Comparison of ENCODE assay signal across 8 cellular contexts in the genomic region with DNA sequence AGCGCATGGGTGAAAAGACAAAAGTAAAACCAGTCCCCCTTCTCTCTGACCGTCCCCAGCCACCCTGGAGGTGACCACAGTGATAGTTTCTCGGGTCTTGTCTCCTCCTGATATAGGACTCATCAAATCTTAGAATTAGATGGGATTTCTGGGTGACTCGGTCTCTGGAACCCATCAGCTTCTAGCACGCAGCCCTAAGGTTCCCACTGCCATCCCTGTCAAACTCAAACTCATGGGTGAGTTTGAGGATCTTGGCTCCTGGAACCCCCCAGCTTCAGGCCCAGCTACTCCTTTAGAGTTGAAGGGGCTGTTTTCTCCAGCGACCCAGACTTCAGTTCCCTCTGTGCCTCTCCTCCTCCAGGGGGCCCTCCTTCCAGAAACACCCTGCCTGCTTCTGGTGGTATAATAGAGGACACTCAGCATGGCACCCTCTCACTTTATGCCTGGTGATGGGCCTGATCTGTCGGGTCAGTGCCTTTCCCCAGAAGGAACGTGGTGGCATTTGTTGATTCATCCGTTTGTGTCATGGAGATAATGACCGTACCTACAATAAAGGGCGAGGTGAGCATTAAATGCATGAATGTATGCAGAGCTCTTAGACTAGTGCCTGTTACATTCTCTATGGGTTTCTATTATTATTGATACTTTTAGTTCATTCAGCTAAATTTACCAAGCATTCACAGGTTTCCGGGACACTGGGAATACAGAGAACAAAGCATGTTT. TPM values are rescaled to one million over a fixed set of nuclear protein-coding genes. Genes with fewer than 3 reads are reported as not detected.
A peak's percentile ranks its signal among the peaks of the same experiment; 100 is the strongest.
DNase-seq lines count a peak whose midpoint lies in the region; ATAC-seq and TF ChIP-seq lines count a peak whose summit lies in the region.

No MANE protein-coding gene starts in this region.

- peak overlapping the region; percentile 43 for H2AK5ac ChIP-seq in mesenchymal stem cell (ENCODE audit: low read length, severe bottlenecking)

- 94% methylated on average over 12 of the region's 12 CpGs for WGBS in SK-N-SH (ENCODE audit: low lambda C conversion rate)
- 93% methylated on average over 8 of the region's 12 CpGs for WGBS in mesenchymal stem cell

- H2AFZ ChIP-seq in SK-N-SH (ENCODE audit: low read depth) (no peak overlapping the region), mesenchymal stem cell (ENCODE audit: low read depth, low read length) (no peak overlapping the region)

- TF ChIP-seq RAD21 in SK-N-SH (IDR thresholded peaks at IDR 0.05; ENCODE audit: low read length) = no peak

- H2BK12ac ChIP-seq in mesenchymal stem cell (ENCODE audit: low read length in 2 of 2) = peak overlapping the region in 1 of 2 experiments; percentile 83

- ATAC-seq in SK-N-SH treated with all-trans-retinoic acid at 6 μM for 48 hours = no peak
- ATAC-seq in GM21825 (IDR thresholded peaks at IDR 0.05; ENCODE audit: unreplicated experiment) = no peak
- no peak for ATAC-seq in HG03045 (IDR thresholded peaks at IDR 0.05; ENCODE audit: unreplicated experiment)

- H4K20me1 ChIP-seq in SK-N-SH (ENCODE audit: insufficient read depth) = no peaks in the 10 kb centered on the region

- peaks cover 10% of the 10 kb centered on the region for H3K4me1 Mint-ChIP-seq in chondrocyte (ENCODE audit: low read depth)

- no peak overlapping the region for H3K23ac ChIP-seq in mesenchymal stem cell (ENCODE audit: low read length in 2 of 2)

- H3K9ac ChIP-seq in SK-N-SH (no peak overlapping the region), mesenchymal stem cell (ENCODE audit: low read length) (peak overlapping the region; percentile 69)

- TF ChIP-seq CTCF in SK-N-SH (IDR thresholded peaks at IDR 0.05) (no peak), chondrocyte (IDR thresholded peaks at IDR 0.05) (no peak)

- H3K9me3 ChIP-seq in SK-N-SH (no peaks in the 10 kb centered on the region), mesenchymal stem cell (ENCODE audit: control insufficient read depth, low read length) (peaks cover 16% of the 10 kb centered on the region)

- no peak overlapping the region for H4K8ac ChIP-seq in mesenchymal stem cell (ENCODE audit: low read length)

- DNase-seq in SK-N-SH (no peak), chondrocyte (ENCODE audit: low spot score) (no peak), mesenchymal stem cell (peak; percentile 17), substantia nigra (lab: John Stamatoyannopoulos, UW) (no peak), OCI-M1 (lab: John Stamatoyannopoulos, UW) (no peak)

- CTCF ChIA-PET in SK-N-SH (lab: Yijun Ruan, JAX) = interaction anchor here (0.6 to 7.6 kb wide), 69 partner anchors 10 to 692 kb away, joined by 3 to 161 read pairs (median 5); a partner anchor contains a TSS

- no peaks in the 10 kb centered on the region for H3K27me3 Mint-ChIP-seq in chondrocyte (ENCODE audit: low read depth)

- TF ChIP-seq EP300 in SK-N-SH (IDR thresholded peaks at IDR 0.05; ENCODE audit: borderline replicate concordance in 1 of 2, low read depth in 1 of 2, low read length in 1 of 2) = no peak

- H2BK120ac ChIP-seq in mesenchymal stem cell (ENCODE audit: low read depth, low read length) = peak overlapping the region; percentile 6

- POLR2A ChIA-PET in SK-N-SH (lab: Yijun Ruan, JAX) = interaction anchor here (1.0 kb wide), 1 partner anchor 151 kb away, joined by 4 read pairs; no protein-coding TSS in a partner anchor

- H3K4me1 ChIP-seq in SK-N-SH (ENCODE audit: control insufficient read depth in 1 of 2, insufficient read depth in 2 of 2, low read depth in 1 of 2, low read length in 1 of 2) = peaks cover 0 to 9% of the 10 kb centered on the region in 2 experiments; a peak in 1 of 4 replicates
- peaks cover 9% of the 10 kb centered on the region for H3K4me1 ChIP-seq in mesenchymal stem cell (ENCODE audit: control insufficient read depth, insufficient read depth, low read depth, low read length)

- no peaks in the 10 kb centered on the region for H3F3A ChIP-seq in SK-N-SH (replicated peaks; ENCODE audit: insufficient read depth)

- H3K9me3 Mint-ChIP-seq in chondrocyte (ENCODE audit: low read depth) = peaks cover 5% of the 10 kb centered on the region

- H3K4me3 Mint-ChIP-seq in chondrocyte (ENCODE audit: unreplicated experiment) = no peak overlapping the region

- H3K79me1 ChIP-seq in mesenchymal stem cell (replicated peaks; ENCODE audit: low read length, poor library complexity, severe bottlenecking) = no peaks in the 10 kb centered on the region

- H3K4me2 ChIP-seq in SK-N-SH (0 out of 2 replicates have a peak overlapping the region, but pooled peaks have one; percentile 13), mesenchymal stem cell (ENCODE audit: low read length, poor library complexity, severe bottlenecking) (no peak overlapping the region)

- H3K27ac ChIP-seq in SK-N-SH (ENCODE audit: low read depth in 2 of 2, low read length in 1 of 2) (peak overlapping the region; percentile 67 to 69; a peak in 3 of 4 replicates), mesenchymal stem cell (ENCODE audit: low read length, poor library complexity, severe bottlenecking) (no peak overlapping the region), substantia nigra (ENCODE audit: low read depth, low read length, poor library complexity, severe bottlenecking) (peak overlapping the region; percentile 26)

- H2BK15ac ChIP-seq in mesenchymal stem cell (ENCODE audit: low read depth, poor library complexity, severe bottlenecking) = no peak overlapping the region

- H3K27ac Mint-ChIP-seq in chondrocyte (ENCODE audit: unreplicated experiment) = peak overlapping the region; percentile 71

- peaks cover 7% of the 10 kb centered on the region for H3K36me3 Mint-ChIP-seq in chondrocyte (ENCODE audit: low read depth)

- no peak overlapping the region for H2BK5ac ChIP-seq in mesenchymal stem cell (ENCODE audit: low read depth, low read length, poor library complexity, severe bottlenecking)

- H4K91ac ChIP-seq in mesenchymal stem cell (ENCODE audit: low read length) = no peak overlapping the region

- no peak overlapping the region for H3K14ac ChIP-seq in mesenchymal stem cell (ENCODE audit: low read length in 2 of 2)

- H3K27me3 ChIP-seq in SK-N-SH (ENCODE audit: insufficient read depth) (no peaks in the 10 kb centered on the region), mesenchymal stem cell (ENCODE audit: control insufficient read depth in 1 of 2, insufficient read depth in 1 of 2, low read length in 2 of 2) (no peaks in the 10 kb centered on the region)

- H3K79me2 ChIP-seq in SK-N-SH (ENCODE audit: insufficient read depth) = no peaks in the 10 kb centered on the region

- H3K4ac ChIP-seq in mesenchymal stem cell (ENCODE audit: low read depth in 1 of 2, low read length in 2 of 2) = peak overlapping the region in 1 of 2 experiments; percentile 52

- no peaks in the 10 kb centered on the region for H3K9me2 ChIP-seq in SK-N-SH

- peaks cover 0 to 9% of the 10 kb centered on the region in 2 experiments for H3K36me3 ChIP-seq in SK-N-SH (replicated peaks in 1 of 2; ENCODE audit: control insufficient read depth in 1 of 2, insufficient read depth in 2 of 2, low read length in 1 of 2)
- H3K36me3 ChIP-seq in mesenchymal stem cell (ENCODE audit: control insufficient read depth in 1 of 2, insufficient read depth in 2 of 2, low read depth in 1 of 2, low read length in 2 of 2) = peaks cover 7 to 24% of the 10 kb centered on the region in 2 experiments

- no peak overlapping the region for H3K4me3 ChIP-seq in SK-N-SH (ENCODE audit: low read depth in 2 of 2, low read length in 1 of 2)
- no peak overlapping the region for H3K4me3 ChIP-seq in mesenchymal stem cell (ENCODE audit: insufficient read depth in 1 of 2, low read depth in 1 of 2, low read length in 2 of 2)

- peak overlapping the region in 1 of 2 experiments; percentile 46 for H3K18ac ChIP-seq in mesenchymal stem cell (ENCODE audit: low read depth in 1 of 2, low read length in 2 of 2)

TF ChIP-seq in SK-N-SH, 30 proteins besides CTCF, POLR2A, EP300 and RAD21 (continues in another document):
- TF ChIP-seq EZH2phosphoT487 (IDR thresholded peaks at IDR 0.05; ENCODE audit: borderline replicate concordance, low read depth) = no peak
- no peak for TF ChIP-seq POLR2AphosphoS5 (IDR thresholded peaks at IDR 0.05; ENCODE audit: low read depth, low read length)
- TF ChIP-seq FOSL2 (IDR thresholded peaks at IDR 0.05; ENCODE audit: borderline replicate concordance, low read depth) = no peak
- TF ChIP-seq TCF12 (IDR thresholded peaks at IDR 0.05) = no peak
- TF ChIP-seq, protein P1, sequence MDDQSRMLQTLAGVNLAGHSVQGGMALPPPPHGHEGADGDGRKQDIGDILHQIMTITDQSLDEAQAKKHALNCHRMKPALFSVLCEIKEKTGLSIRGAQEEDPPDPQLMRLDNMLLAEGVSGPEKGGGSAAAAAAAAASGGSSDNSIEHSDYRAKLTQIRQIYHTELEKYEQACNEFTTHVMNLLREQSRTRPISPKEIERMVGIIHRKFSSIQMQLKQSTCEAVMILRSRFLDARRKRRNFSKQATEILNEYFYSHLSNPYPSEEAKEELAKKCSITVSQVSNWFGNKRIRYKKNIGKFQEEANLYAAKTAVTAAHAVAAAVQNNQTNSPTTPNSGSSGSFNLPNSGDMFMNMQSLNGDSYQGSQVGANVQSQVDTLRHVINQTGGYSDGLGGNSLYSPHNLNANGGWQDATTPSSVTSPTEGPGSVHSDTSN (IDR thresholded peaks at IDR 0.05) = no peak

TF ChIP-seq in SK-N-SH treated with all-trans-retinoic acid at 6 μM for 48 hours, 23 proteins besides CTCF, POLR2A, EP300 and RAD21 (continues in another document):
- no peak for TF ChIP-seq ZC3H10 (CRISPR knock-in tag; IDR thresholded peaks at IDR 0.05)
- no peak for TF ChIP-seq ARNTL (CRISPR knock-in tag; IDR thresholded peaks at IDR 0.05; ENCODE audit: borderline replicate concordance, low read depth)
- TF ChIP-seq ZNF70 (CRISPR knock-in tag; IDR thresholded peaks at IDR 0.05) = no peak
- TF ChIP-seq ZFP3 (CRISPR knock-in tag; IDR thresholded peaks at IDR 0.05) = no peak

RNA-seq across cellular contexts. Expression of a gene that starts 31.7 kb away (rescaled TPM):
- 31.6 and 42.9 TPM in 2 replicates for polyA plus RNA-seq in SK-N-SH (2012; rRNA removed)
- 16.5 and 27.2 TPM in 2 replicates for polyA plus RNA-seq in SK-N-SH (2012; cell fraction: cytosol; rRNA removed)
- polyA plus RNA-seq in SK-N-SH (2012; cell fraction: nucleus; rRNA removed) = 39.2 and 51.2 TPM in 2 replicates
- 13.3 to 49.6 TPM (median 14.4 TPM) in 3 replicates for total RNA-seq in chondrocyte
- 6.9 TPM for polyA plus RNA-seq in mesenchymal stem cell (2013, experiment 1 of 2)
- 7.5 TPM for polyA plus RNA-seq in mesenchymal stem cell (2013, experiment 2 of 2)

RNA-seq across cellular contexts. Expression of a gene that starts 50.7 kb away (rescaled TPM):
- polyA plus RNA-seq in SK-N-SH (2012; rRNA removed) = 12.9 and 13.7 TPM in 2 replicates
- polyA plus RNA-seq in SK-N-SH (2012; cell fraction: cytosol; rRNA removed) = 5.8 and 9.2 TPM in 2 replicates
- polyA plus RNA-seq in SK-N-SH (2012; cell fraction: nucleus; rRNA removed) = 11.7 and 13.7 TPM in 2 replicates
- 1.9 to 9.4 TPM (median 8.8 TPM) in 3 replicates for total RNA-seq in chondrocyte
- 24.1 TPM for polyA plus RNA-seq in mesenchymal stem cell (2013, experiment 1 of 2)
- polyA plus RNA-seq in mesenchymal stem cell (2013, experiment 2 of 2) = 24.2 TPM
